Comparison of ENCODE assay signal across 2 cellular contexts in genomic region chr7:101379302-101379701, GRCh38.
TF ChIP-seq lines count a peak whose summit lies in the region.

No MANE protein-coding gene starts in this region.

TF ChIP-seq in HEK293, 187 proteins besides CTCF, POLR2A, EP300 and RAD21:
- TF ChIP-seq ZNF623 (tag by site-specific recombination; IDR thresholded peaks at IDR 0.05) (peak; percentile 91), ZNF707 (tag by site-specific recombination; IDR thresholded peaks at IDR 0.05) (no peak)

TF ChIP-seq in K562, 482 proteins besides CTCF, POLR2A, EP300 and RAD21:
- peak; percentile 25 for TF ChIP-seq RBM25 (IDR thresholded peaks at IDR 0.05; ENCODE audit: low read depth, low read length, severe bottlenecking)
- no peak for TF ChIP-seq LARP7 (IDR thresholded peaks at IDR 0.05)
